In the genomic region with DNA sequence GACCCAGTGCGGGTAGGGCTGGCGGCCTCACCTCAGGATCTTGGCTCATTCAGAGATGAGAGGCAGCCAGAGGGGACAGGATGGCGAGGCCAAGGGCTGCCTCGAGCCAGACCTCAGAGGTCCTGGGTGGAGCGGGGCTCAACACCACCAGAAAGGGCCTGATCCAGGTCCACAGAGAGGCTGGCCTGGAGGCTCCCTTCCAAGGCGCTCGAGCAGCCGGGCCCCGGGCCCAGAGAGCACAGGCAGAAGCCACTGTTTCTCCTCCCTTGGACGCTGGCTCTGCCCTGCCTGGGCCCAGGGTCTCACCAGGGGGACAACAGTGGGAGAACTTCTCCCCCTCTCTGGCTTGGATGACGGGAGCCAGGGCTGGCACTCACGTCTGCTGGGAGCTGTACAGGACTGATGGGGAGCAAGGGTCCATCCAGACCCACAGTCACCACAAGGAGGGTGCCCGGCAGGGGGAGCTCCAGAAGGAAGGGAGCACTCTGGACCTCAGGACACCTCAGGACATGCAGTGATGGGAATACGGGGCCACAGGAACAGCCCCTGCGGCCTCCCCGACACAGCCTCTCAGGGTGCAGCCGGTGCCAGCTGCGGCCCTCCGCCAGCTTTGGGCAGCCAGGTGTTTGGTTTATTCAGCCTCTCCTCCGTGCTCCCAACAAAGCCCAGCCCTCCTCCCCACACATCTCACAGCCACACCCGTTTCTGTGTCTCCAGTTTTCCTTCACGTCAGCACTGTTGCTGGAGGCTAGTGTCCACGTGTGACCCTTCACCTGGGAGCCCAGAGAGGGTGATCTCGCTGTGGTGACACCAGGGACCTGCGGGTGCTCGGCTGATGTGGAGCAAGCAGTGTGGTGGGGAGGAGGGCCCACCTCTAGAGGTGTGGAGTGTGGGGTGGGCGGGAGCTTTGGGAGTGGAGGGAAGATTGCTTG, we compare ENCODE assay signal across 11 cellular contexts. TPM values are rescaled to one million over a fixed set of nuclear protein-coding genes. Genes with fewer than 3 reads are reported as not detected.
DNase-seq lines count a peak whose midpoint lies in the region; ATAC-seq and TF ChIP-seq lines count a peak whose summit lies in the region.
"Had no signal": no experiment of that assay in that cellular context is flagged by ENCODE, and none has a peak within 500 bp of the region (broad histone marks: within the 10 kb centered on the region; RNA-seq: fewer than 3 reads in every experiment).

No MANE protein-coding gene starts in this region.

- H3K9me2 ChIP-seq in SK-N-SH: no peaks in the 10 kb centered on the region

- no peaks in the 10 kb centered on the region for H3K4me1 ChIP-seq in SK-N-SH (ENCODE audit: control insufficient read depth in 1 of 2, insufficient read depth in 2 of 2, low read depth in 1 of 2, low read length in 1 of 2)
- H3K4me1 ChIP-seq in neuronal stem cell (ENCODE audit: control insufficient read depth in 2 of 2, insufficient read depth in 1 of 2, low read depth in 1 of 2, low read length in 2 of 2): no peaks in the 10 kb centered on the region
- H3K4me1 ChIP-seq: suprapubic skin had no signal

- H2AFZ ChIP-seq in SK-N-SH (ENCODE audit: low read depth) (no peak overlapping the region), neuronal stem cell (ENCODE audit: low read length) (no peak overlapping the region)

- TF ChIP-seq RAD21 in SK-N-SH (IDR thresholded peaks at IDR 0.05; ENCODE audit: low read length): no peak

- H2BK5ac ChIP-seq in neuronal stem cell (ENCODE audit: low read length): peak overlapping the region; percentile 19

- H2BK15ac ChIP-seq in neuronal stem cell (ENCODE audit: low read length): no peak overlapping the region

- peak; percentile 47 for TF ChIP-seq CTCF in SK-N-SH (IDR thresholded peaks at IDR 0.05)

- no peak overlapping the region for H4K8ac ChIP-seq in neuronal stem cell (ENCODE audit: low read depth, low read length)

- no peak overlapping the region for H3K9ac ChIP-seq in SK-N-SH
- no peak overlapping the region for H3K9ac ChIP-seq in neuronal stem cell (ENCODE audit: low read depth, low read length, poor library complexity)

- H4K91ac ChIP-seq in neuronal stem cell (ENCODE audit: low read depth, low read length, poor library complexity): no peak overlapping the region

- H3K27me3 ChIP-seq in SK-N-SH (ENCODE audit: insufficient read depth): no peaks in the 10 kb centered on the region
- H3K27me3 ChIP-seq in neuronal stem cell (ENCODE audit: control insufficient read depth in 3 of 3, insufficient read depth in 3 of 3, low read depth in 1 of 3, low read length in 3 of 3): no peaks in the 10 kb centered on the region
- H3K27me3 ChIP-seq: suprapubic skin had no signal

- H3K4me2 ChIP-seq in SK-N-SH (no peak overlapping the region), neuronal stem cell (ENCODE audit: insufficient read depth, low read length, poor library complexity, severe bottlenecking) (no peak overlapping the region)

- no peak for ATAC-seq in GM21737 (IDR thresholded peaks at IDR 0.05; ENCODE audit: unreplicated experiment)

- H2BK12ac ChIP-seq in neuronal stem cell (ENCODE audit: low read length): no peak overlapping the region

- CTCF ChIA-PET in SK-N-SH (lab: Yijun Ruan, JAX): interaction anchor here (1.5 kb wide), 1 partner anchor 15 kb away, joined by 3 read pairs; no protein-coding TSS in a partner anchor

- H3K9me3 ChIP-seq in SK-N-SH (no peaks in the 10 kb centered on the region), neuronal stem cell (replicated peaks in 1 of 2; ENCODE audit: control insufficient read depth in 2 of 2, insufficient read depth in 1 of 2, low read depth in 1 of 2, low read length in 2 of 2) (peaks cover 0 to 2% of the 10 kb centered on the region in 2 donors)
- H3K9me3 ChIP-seq: suprapubic skin had no signal

- H3K18ac ChIP-seq in neuronal stem cell (ENCODE audit: low read length): no peak overlapping the region

- TF ChIP-seq EP300 in SK-N-SH (IDR thresholded peaks at IDR 0.05; ENCODE audit: borderline replicate concordance in 1 of 2, low read depth in 1 of 2, low read length in 1 of 2): no peak

- H3F3A ChIP-seq in SK-N-SH (replicated peaks; ENCODE audit: insufficient read depth): peaks cover 3% of the 10 kb centered on the region

- H3K79me1 ChIP-seq in neuronal stem cell (ENCODE audit: low read depth, low read length): peaks cover 21% of the 10 kb centered on the region

- no peaks in the 10 kb centered on the region for H4K20me1 ChIP-seq in SK-N-SH (ENCODE audit: insufficient read depth)

- H3K27ac ChIP-seq in SK-N-SH (ENCODE audit: low read depth in 2 of 2, low read length in 1 of 2) (no peak overlapping the region), neuronal stem cell (replicated peaks; ENCODE audit: low read length) (no peak overlapping the region)
- H3K27ac ChIP-seq: suprapubic skin had no signal

- H3K14ac ChIP-seq in neuronal stem cell (ENCODE audit: low read length): no peak overlapping the region

- no peaks in the 10 kb centered on the region for H3K79me2 ChIP-seq in SK-N-SH (ENCODE audit: insufficient read depth)

- POLR2A ChIA-PET in SK-N-SH (lab: Yijun Ruan, JAX): no interaction called here

- no peak overlapping the region for H2BK120ac ChIP-seq in neuronal stem cell (ENCODE audit: low read depth, low read length)

- WGBS in SK-N-SH (ENCODE audit: low lambda C conversion rate): 91% methylated on average over 15 of the region's 27 CpGs
- no CpG with 5 or more reads among the region's 27 CpGs for WGBS in neuronal stem cell (ENCODE audit: extremely low coverage in 2 of 2, insufficient read length in 2 of 2, insufficient replicate concordance in 1 of 2), 2 donors

- DNase-seq in NCI-H82 (lab: John Stamatoyannopoulos, UW): peak; percentile 29
- no peak for DNase-seq in NCI-H82 treated with DMSO at 0.1 percent for 48 hours (lab: John Stamatoyannopoulos, UW; ENCODE audit: unreplicated experiment)
- DNase-seq in SK-N-SH: no peak
- no peak for DNase-seq in neuronal stem cell (ENCODE audit: low spot score)
- DNase-seq in NCI-H2107 treated with DMSO at 0.1 percent for 48 hours (lab: John Stamatoyannopoulos, UW; ENCODE audit: unreplicated experiment): no peak
- DNase-seq: 8988T; CD4-positive, alpha-beta T cell; nephron progenitor cell had no signal

- no peak overlapping the region for H3K23ac ChIP-seq in neuronal stem cell (ENCODE audit: low read depth, low read length, poor library complexity)

- H3K4ac ChIP-seq in neuronal stem cell (ENCODE audit: low read length): no peak overlapping the region

- peaks cover 0 to 10% of the 10 kb centered on the region in 2 experiments for H3K36me3 ChIP-seq in SK-N-SH (replicated peaks in 1 of 2; ENCODE audit: control insufficient read depth in 1 of 2, insufficient read depth in 2 of 2, low read length in 1 of 2)
- peaks cover 45 to 49% of the 10 kb centered on the region in 2 donors for H3K36me3 ChIP-seq in neuronal stem cell (replicated peaks in 1 of 2; ENCODE audit: control insufficient read depth in 2 of 2, insufficient read depth in 2 of 2, low read length in 2 of 2)

- no peak overlapping the region for H2AK5ac ChIP-seq in neuronal stem cell (ENCODE audit: low read depth, low read length)

- no peak overlapping the region for H3K4me3 ChIP-seq in SK-N-SH (ENCODE audit: low read depth in 2 of 2, low read length in 1 of 2)
- H3K4me3 ChIP-seq in neuronal stem cell (ENCODE audit: low read length in 2 of 2): no peak overlapping the region
- H3K4me3 ChIP-seq: suprapubic skin had no signal

TF ChIP-seq in SK-N-SH, 30 proteins besides CTCF, POLR2A, EP300 and RAD21 (continues in another document):
- TF ChIP-seq, protein P1, sequence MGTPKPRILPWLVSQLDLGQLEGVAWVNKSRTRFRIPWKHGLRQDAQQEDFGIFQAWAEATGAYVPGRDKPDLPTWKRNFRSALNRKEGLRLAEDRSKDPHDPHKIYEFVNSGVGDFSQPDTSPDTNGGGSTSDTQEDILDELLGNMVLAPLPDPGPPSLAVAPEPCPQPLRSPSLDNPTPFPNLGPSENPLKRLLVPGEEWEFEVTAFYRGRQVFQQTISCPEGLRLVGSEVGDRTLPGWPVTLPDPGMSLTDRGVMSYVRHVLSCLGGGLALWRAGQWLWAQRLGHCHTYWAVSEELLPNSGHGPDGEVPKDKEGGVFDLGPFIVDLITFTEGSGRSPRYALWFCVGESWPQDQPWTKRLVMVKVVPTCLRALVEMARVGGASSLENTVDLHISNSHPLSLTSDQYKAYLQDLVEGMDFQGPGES (IDR thresholded peaks at IDR 0.05; ENCODE audit: low read depth, low read length): no peak
- TF ChIP-seq, protein P2, sequence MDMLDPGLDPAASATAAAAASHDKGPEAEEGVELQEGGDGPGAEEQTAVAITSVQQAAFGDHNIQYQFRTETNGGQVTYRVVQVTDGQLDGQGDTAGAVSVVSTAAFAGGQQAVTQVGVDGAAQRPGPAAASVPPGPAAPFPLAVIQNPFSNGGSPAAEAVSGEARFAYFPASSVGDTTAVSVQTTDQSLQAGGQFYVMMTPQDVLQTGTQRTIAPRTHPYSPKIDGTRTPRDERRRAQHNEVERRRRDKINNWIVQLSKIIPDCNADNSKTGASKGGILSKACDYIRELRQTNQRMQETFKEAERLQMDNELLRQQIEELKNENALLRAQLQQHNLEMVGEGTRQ (IDR thresholded peaks at IDR 0.05; ENCODE audit: borderline replicate concordance, low read depth, low read length): no peak
- TF ChIP-seq MXI1 (IDR thresholded peaks at IDR 0.05; ENCODE audit: low read depth, low read length) (no peak), NFIC (IDR thresholded peaks at IDR 0.05; ENCODE audit: borderline replicate concordance) (no peak), POLR2AphosphoS5 (IDR thresholded peaks at IDR 0.05; ENCODE audit: low read depth, low read length) (no peak), GABPA (IDR thresholded peaks at IDR 0.05; ENCODE audit: low read depth) (no peak), TAF1 (IDR thresholded peaks at IDR 0.05; ENCODE audit: borderline replicate concordance, low read depth, low read length) (no peak)

RNA-seq across cellular contexts. Expression of a gene that starts 8.7 kb away (rescaled TPM):
- 11,376 and 16,625 TPM in 2 replicates for polyA plus RNA-seq in SK-N-SH (2012; rRNA removed)
- 13,224 and 13,754 TPM in 2 replicates for polyA plus RNA-seq in SK-N-SH (2012; cell fraction: cytosol; rRNA removed)
- polyA plus RNA-seq in SK-N-SH (2012; cell fraction: nucleus; rRNA removed): 2,698 and 3,651 TPM in 2 replicates
- 3,158 TPM for polyA plus RNA-seq in neuronal stem cell (2013, experiment 1 of 2)
- 3,117 TPM for polyA plus RNA-seq in neuronal stem cell (2013, experiment 2 of 2)

RNA-seq across cellular contexts. Expression of a gene that starts 11.5 kb away (rescaled TPM):
- polyA plus RNA-seq in SK-N-SH (2012; rRNA removed): 4.2 and 4.8 TPM in 2 replicates
- polyA plus RNA-seq in SK-N-SH (2012; cell fraction: cytosol; rRNA removed): 2.8 and 4.3 TPM in 2 replicates
- polyA plus RNA-seq in SK-N-SH (2012; cell fraction: nucleus; rRNA removed): 6.6 and 7.6 TPM in 2 replicates
- polyA plus RNA-seq in neuronal stem cell (2013, experiment 1 of 2): 15.0 TPM
- 14.9 TPM for polyA plus RNA-seq in neuronal stem cell (2013, experiment 2 of 2)

RNA-seq across cellular contexts. Expression of a gene that starts 28.5 kb away (rescaled TPM):
- 16.1 and 27.2 TPM in 2 replicates for polyA plus RNA-seq in SK-N-SH (2012; rRNA removed)
- polyA plus RNA-seq in SK-N-SH (2012; cell fraction: cytosol; rRNA removed): 9.9 and 17.8 TPM in 2 replicates
- 127 and 252 TPM in 2 replicates for polyA plus RNA-seq in SK-N-SH (2012; cell fraction: nucleus; rRNA removed)
- 59.5 TPM for polyA plus RNA-seq in neuronal stem cell (2013, experiment 1 of 2)
- polyA plus RNA-seq in neuronal stem cell (2013, experiment 2 of 2): 57.4 TPM

RNA-seq across cellular contexts. Expression of a gene that starts 31.8 kb away (rescaled TPM):
- not detected in 2 replicates for polyA plus RNA-seq in SK-N-SH (2012; rRNA removed)
- 0.01 TPM in 1 of 2 replicates, not detected in the other for polyA plus RNA-seq in SK-N-SH (2012; cell fraction: cytosol; rRNA removed)
- polyA plus RNA-seq in SK-N-SH (2012; cell fraction: nucleus; rRNA removed): not detected in 2 replicates
- polyA plus RNA-seq in neuronal stem cell (2013, experiment 1 of 2): not detected
- polyA plus RNA-seq in neuronal stem cell (2013, experiment 2 of 2): not detected
- polyA plus RNA-seq: endothelial cell of umbilical vein had no signal
